ENCODE assay signal across 20 cellular contexts in the genomic region with DNA sequence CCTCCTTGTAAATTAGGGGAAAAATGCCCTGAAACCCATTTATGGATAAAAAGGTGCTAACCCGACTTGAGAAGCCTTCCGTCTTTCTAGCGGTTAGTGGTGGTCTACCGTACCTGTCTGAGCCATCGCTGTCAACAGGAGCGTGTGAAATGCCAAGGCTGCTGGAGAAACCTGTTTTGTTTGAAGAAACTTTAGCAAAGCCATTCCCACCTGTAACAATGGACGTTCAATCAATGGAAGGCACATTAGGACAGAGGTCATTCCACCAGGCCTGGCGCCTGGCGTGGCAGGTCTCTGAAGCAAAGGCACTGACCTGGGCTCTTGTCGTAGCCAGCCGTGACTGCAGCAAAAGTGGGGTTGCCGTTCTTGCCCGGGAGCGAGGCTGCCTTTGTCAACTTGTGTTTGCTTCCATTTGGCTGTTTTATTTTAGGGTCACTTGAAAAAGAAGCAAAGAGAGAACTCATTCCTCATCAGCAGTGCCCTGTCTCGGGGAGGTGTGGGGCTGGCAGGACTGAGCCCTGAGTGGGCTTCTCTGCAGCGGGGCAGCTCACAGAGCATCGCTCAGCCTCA. TPM values are rescaled to one million over a fixed set of nuclear protein-coding genes. Genes with fewer than 3 reads are reported as not detected.
DNase-seq lines count a peak whose midpoint lies in the region; ATAC-seq and TF ChIP-seq lines count a peak whose summit lies in the region.
"Had no signal": no experiment of that assay in that cellular context is flagged by ENCODE, and none has a peak within 500 bp of the region (broad histone marks: within the 10 kb centered on the region; RNA-seq: fewer than 3 reads in every experiment).

No MANE protein-coding gene starts in this region.

- no peaks in the 10 kb centered on the region for H3K27me3 ChIP-seq in CD4-positive, alpha-beta memory T cell (ENCODE audit: insufficient read depth, low read length)
- H3K27me3 ChIP-seq: suprapubic skin had no signal

- no peak for DNase-seq in T-helper 2 cell treated with Interferon-gamma antibody and Interleukin-4, amounts not matched to agents 5 μg/mL and 100 μg/mL, for 36 hours (ENCODE audit: low spot score)
- no peak for DNase-seq in T-helper 2 cell
- DNase-seq in CD4-positive, alpha-beta memory T cell: no peak
- DNase-seq in natural killer cell treated with Interleukin-12 subunit alpha and Interleukin-12 subunit beta and Interleukin-15 and Interleukin-18, amount 100 ng/mL, for 72 hours (ENCODE audit: low spot score): no peak
- no peak for DNase-seq in chondrocyte (ENCODE audit: low spot score)
- DNase-seq: activated CD4-positive, CD25-positive, alpha-beta regulatory T cell; anterior cingulate cortex; C1 segment of cervical spinal cord; DMS53; glutamatergic neuron; NCI-H1436; NCI-H526 treated with DMSO at 0.1 percent for 48 hours; SHP77 had no signal

- no peaks in the 10 kb centered on the region for H3K9me3 ChIP-seq in CD4-positive, alpha-beta memory T cell (ENCODE audit: control insufficient read depth in 1 of 2, low read length in 2 of 2)
- H3K9me3 ChIP-seq: suprapubic skin had no signal

- no peak for TF ChIP-seq CTCF in chondrocyte (IDR thresholded peaks at IDR 0.05)

- peaks cover 27% of the 10 kb centered on the region for H3K36me3 ChIP-seq in CD4-positive, alpha-beta memory T cell (ENCODE audit: insufficient read depth, low read length)

- peak in 1 of 2 donors; percentile 29 for ATAC-seq in natural killer cell treated with Interleukin-12 subunit alpha and Interleukin-12 subunit beta and Interleukin-15 and Interleukin-18, amount 100 ng/mL, for 72 hours
- ATAC-seq in HG03469 (IDR thresholded peaks at IDR 0.05; ENCODE audit: unreplicated experiment) (no peak), GM18870 (IDR thresholded peaks at IDR 0.05; ENCODE audit: unreplicated experiment) (no peak)

- H3K4me1 ChIP-seq in CD4-positive, alpha-beta memory T cell (ENCODE audit: insufficient read depth, low read length): peaks cover 34% of the 10 kb centered on the region
- H3K4me1 ChIP-seq: parathyroid adenoma had no signal

- POLR2A ChIA-PET in CD4-positive, alpha-beta memory T cell (lab: Charles Lee; ENCODE audit: partially characterized antibody): interaction anchor here (2.0 kb wide), 1 partner anchor 48 kb away, joined by 6 read pairs; the partner anchor contains the start of gene ZAP70

- CTCF ChIA-PET in CD4-positive, alpha-beta memory T cell (lab: Charles Lee; ENCODE audit: partially characterized antibody): no interaction called here

- intact Hi-C loops in CD4-positive, alpha-beta memory T cell (cut with micrococcal nuclease): no loop called here

- peaks cover 50% of the 10 kb centered on the region for H3K36me3 Mint-ChIP-seq in T-helper 2 cell treated with Interferon-gamma antibody and Interleukin-4, amounts not matched to agents 5 μg/mL and 100 μg/mL, for 36 hours (ENCODE audit: low read depth)
- H3K36me3 Mint-ChIP-seq in CD4-positive, alpha-beta memory T cell: peaks cover 42 to 69% of the 10 kb centered on the region in 2 donors
- peaks cover 21% of the 10 kb centered on the region for H3K36me3 Mint-ChIP-seq in activated naive CD8-positive, alpha-beta T cell
- peaks cover 5% of the 10 kb centered on the region for H3K36me3 Mint-ChIP-seq in natural killer cell treated with Interleukin-12 subunit alpha and Interleukin-12 subunit beta and Interleukin-15 and Interleukin-18, amount 100 ng/mL, for 72 hours
- peaks cover 42% of the 10 kb centered on the region for H3K36me3 Mint-ChIP-seq in chondrocyte (ENCODE audit: low read depth)

- H3K4me1 Mint-ChIP-seq in T-helper 2 cell treated with Interferon-gamma antibody and Interleukin-4, amounts not matched to agents 5 μg/mL and 100 μg/mL, for 36 hours (ENCODE audit: low read depth): peaks cover 27% of the 10 kb centered on the region
- H3K4me1 Mint-ChIP-seq in CD4-positive, alpha-beta memory T cell: peaks cover 19 to 44% (median 35%) of the 10 kb centered on the region in 4 donors
- H3K4me1 Mint-ChIP-seq in activated naive CD8-positive, alpha-beta T cell (ENCODE audit: low read depth): peaks cover 50% of the 10 kb centered on the region
- peaks cover 37 to 39% of the 10 kb centered on the region in 2 donors for H3K4me1 Mint-ChIP-seq in natural killer cell treated with Interleukin-12 subunit alpha and Interleukin-12 subunit beta and Interleukin-15 and Interleukin-18, amount 100 ng/mL, for 72 hours (ENCODE audit: low read depth in 2 of 2)
- peaks cover 4% of the 10 kb centered on the region for H3K4me1 Mint-ChIP-seq in chondrocyte (ENCODE audit: low read depth)

- no peaks in the 10 kb centered on the region for H3K27me3 Mint-ChIP-seq in T-helper 2 cell treated with Interferon-gamma antibody and Interleukin-4, amounts not matched to agents 5 μg/mL and 100 μg/mL, for 36 hours (ENCODE audit: low read depth)
- no peaks in the 10 kb centered on the region for H3K27me3 Mint-ChIP-seq in CD4-positive, alpha-beta memory T cell
- H3K27me3 Mint-ChIP-seq in activated naive CD8-positive, alpha-beta T cell: no peaks in the 10 kb centered on the region
- H3K27me3 Mint-ChIP-seq in natural killer cell treated with Interleukin-12 subunit alpha and Interleukin-12 subunit beta and Interleukin-15 and Interleukin-18, amount 100 ng/mL, for 72 hours: no peaks in the 10 kb centered on the region
- H3K27me3 Mint-ChIP-seq in chondrocyte (ENCODE audit: low read depth): no peaks in the 10 kb centered on the region

- peak overlapping the region; percentile 37 for H3K4me3 Mint-ChIP-seq in T-helper 2 cell treated with Interferon-gamma antibody and Interleukin-4, amounts not matched to agents 5 μg/mL and 100 μg/mL, for 36 hours
- H3K4me3 Mint-ChIP-seq in CD4-positive, alpha-beta memory T cell: peak overlapping the region; percentile 12 to 83 (median 58)
- peak overlapping the region; percentile 65 for H3K4me3 Mint-ChIP-seq in activated naive CD8-positive, alpha-beta T cell
- peak overlapping the region; percentile 71 for H3K4me3 Mint-ChIP-seq in natural killer cell treated with Interleukin-12 subunit alpha and Interleukin-12 subunit beta and Interleukin-15 and Interleukin-18, amount 100 ng/mL, for 72 hours
- H3K4me3 Mint-ChIP-seq in chondrocyte (ENCODE audit: unreplicated experiment): no peak overlapping the region

- peak overlapping the region; percentile 44 for H3K27ac ChIP-seq in CD4-positive, alpha-beta memory T cell (ENCODE audit: low read depth, low read length)
- H3K27ac ChIP-seq: parathyroid adenoma, suprapubic skin had no signal

- H3K4me3 ChIP-seq in CD4-positive, alpha-beta memory T cell (ENCODE audit: low read length in 2 of 2): peak overlapping the region in 1 of 2 donors; percentile 8
- H3K4me3 ChIP-seq: suprapubic skin had no signal

- H3K27ac Mint-ChIP-seq in T-helper 2 cell treated with Interferon-gamma antibody and Interleukin-4, amounts not matched to agents 5 μg/mL and 100 μg/mL, for 36 hours: peak overlapping the region; percentile 65
- H3K27ac Mint-ChIP-seq in CD4-positive, alpha-beta memory T cell: peak overlapping the region; percentile 63 to 96 (median 90)
- H3K27ac Mint-ChIP-seq in activated naive CD8-positive, alpha-beta T cell: peak overlapping the region; percentile 78
- H3K27ac Mint-ChIP-seq in natural killer cell treated with Interleukin-12 subunit alpha and Interleukin-12 subunit beta and Interleukin-15 and Interleukin-18, amount 100 ng/mL, for 72 hours: peak overlapping the region; percentile 79 to 80
- H3K27ac Mint-ChIP-seq in chondrocyte (ENCODE audit: unreplicated experiment): no peak overlapping the region

- H3K9me3 Mint-ChIP-seq in T-helper 2 cell treated with Interferon-gamma antibody and Interleukin-4, amounts not matched to agents 5 μg/mL and 100 μg/mL, for 36 hours: no peaks in the 10 kb centered on the region
- H3K9me3 Mint-ChIP-seq in CD4-positive, alpha-beta memory T cell: peaks cover 0 to 1% (median 0%) of the 10 kb centered on the region in 8 donors
- H3K9me3 Mint-ChIP-seq in activated naive CD8-positive, alpha-beta T cell (ENCODE audit: low read depth): no peaks in the 10 kb centered on the region
- H3K9me3 Mint-ChIP-seq in natural killer cell treated with Interleukin-12 subunit alpha and Interleukin-12 subunit beta and Interleukin-15 and Interleukin-18, amount 100 ng/mL, for 72 hours: no peaks in the 10 kb centered on the region
- no peaks in the 10 kb centered on the region for H3K9me3 Mint-ChIP-seq in chondrocyte (ENCODE audit: low read depth)

RNA-seq across cellular contexts. Expression of gene ZAP70, which starts 47.2 kb away (rescaled TPM):
- 100 to 1,000 TPM; 404 to 419 TPM for total RNA-seq in CD4-positive, alpha-beta memory T cell
- polyA plus RNA-seq in CD4-positive, alpha-beta memory T cell: 100 to 1,000 TPM; 140 to 149 TPM
- 100 to 1,000 TPM in 1 of 2 donors, 10 to 100 TPM in 1; 97.4 to 191 TPM for total RNA-seq in natural killer cell treated with Interleukin-12 subunit alpha and Interleukin-12 subunit beta and Interleukin-15 and Interleukin-18, amount 100 ng/mL, for 72 hours
- total RNA-seq in chondrocyte: 0.37 to 0.41 TPM in 2 of 3 replicates, not detected in the other
- total RNA-seq: A172, M059J had no signal

Comparison
In these comparisons a context has a peak if more than half of its experiments do, and no peak if none do; other contexts are left out.
1. RNA of gene ZAP70, which starts 47.2 kb away (total RNA-seq): 404 to 419 TPM in CD4-positive, alpha-beta memory T cell and 97.4 to 191 TPM in natural killer cell treated with Interleukin-12 subunit alpha and Interleukin-12 subunit beta and Interleukin-15 and Interleukin-18, amount 100 ng/mL, for 72 hours; 0.37 to 0.41 TPM in chondrocyte; every median in the first group is over 10 times any median in the second.